Comparison of ENCODE assay signal across 17 cellular contexts in genomic region chr11:21963013-21963412, GRCh38.
A peak's percentile ranks its signal among the peaks of the same experiment; 100 is the strongest.
DNase-seq lines count a peak whose midpoint lies in the region; ATAC-seq and TF ChIP-seq lines count a peak whose summit lies in the region.
"Had no signal": no experiment of that assay in that cellular context is flagged by ENCODE, and none has a peak within 500 bp of the region (broad histone marks: within the 10 kb centered on the region; RNA-seq: fewer than 3 reads in every experiment).

No MANE protein-coding gene starts in this region.

- no peak for DNase-seq in OCI-M1 (lab: John Stamatoyannopoulos, UW)
- no peak for DNase-seq in mesenteric fat pad (ENCODE audit: low spot score)
- no peak for DNase-seq in Ammon's horn (ENCODE audit: low spot score)
- DNase-seq: CD4-positive, alpha-beta T cell; GF-D8; H7; KG1; MV-4-11; NCI-H187 treated with DMSO at 0.1 percent for 48 hours; NCI-H2227 treated with DMSO at 0.1 percent for 48 hours; NCI-H510A treated with DMSO at 0.1 percent for 48 hours; SHP77 treated with DMSO at 0.1 percent for 48 hours; SK-N-SH had no signal

- H2AFZ ChIP-seq in KMS-11 (ENCODE audit: low read depth) = no peak overlapping the region

- H3K4me3 ChIP-seq in KMS-11 (IDR thresholded peaks at IDR 0.05; ENCODE audit: insufficient read depth, low read depth, low read length) = no peak overlapping the region

- no peaks in the 10 kb centered on the region for H3K79me2 ChIP-seq in KMS-11 (ENCODE audit: insufficient read depth, low read depth)

- H3K4me1 ChIP-seq in KMS-11 (ENCODE audit: low read depth, poor library complexity, severe bottlenecking) = peaks cover 15% of the 10 kb centered on the region

- no peaks in the 10 kb centered on the region for H3K36me3 ChIP-seq in KMS-11 (ENCODE audit: insufficient read depth)

- no peak for TF ChIP-seq CTCF in KMS-11 (conservative IDR thresholded peaks at IDR 0.05; ENCODE audit: low read depth, low read length)

- no peaks in the 10 kb centered on the region for H4K20me1 ChIP-seq in KMS-11 (ENCODE audit: insufficient read depth)

- H3K9ac ChIP-seq in KMS-11 = no peak overlapping the region
- H3K9ac ChIP-seq: SK-N-SH had no signal

- no peaks in the 10 kb centered on the region for H3K27me3 ChIP-seq in KMS-11 (ENCODE audit: insufficient read depth, low read depth)

- H3K27ac ChIP-seq in KMS-11 = no peak overlapping the region

- ATAC-seq in GM18517 (IDR thresholded peaks at IDR 0.05; ENCODE audit: unreplicated experiment) = peak; percentile 69
- ATAC-seq in GM19397 (IDR thresholded peaks at IDR 0.05; ENCODE audit: unreplicated experiment) = peak; percentile 51
- ATAC-seq in HG02938 (IDR thresholded peaks at IDR 0.05; ENCODE audit: unreplicated experiment) = peak; percentile 66

- peak overlapping the region; percentile 39; the same call in 1 of the 2 replicates for H3K4me2 ChIP-seq in KMS-11
- H3K4me2 ChIP-seq: SK-N-SH had no signal
